In the genomic region with DNA sequence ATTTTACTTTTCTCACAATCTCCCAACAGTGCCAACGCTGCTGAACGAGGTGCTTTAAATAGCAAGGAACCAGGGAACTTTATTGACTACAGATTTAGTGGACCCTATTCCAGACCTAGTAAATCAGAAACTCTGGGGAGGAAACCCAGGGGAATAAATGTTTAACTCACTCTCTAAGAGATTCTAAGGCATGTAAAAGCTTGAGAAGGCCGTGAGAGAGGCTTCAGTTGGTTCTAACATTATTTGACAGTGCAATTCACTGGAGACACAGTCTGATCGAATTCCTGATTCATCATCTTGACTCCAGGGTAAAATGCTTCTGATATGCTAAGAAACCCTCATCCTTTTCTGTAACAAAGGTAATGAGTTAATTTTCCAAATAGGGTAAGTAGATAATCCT, we compare ENCODE assay signal across 30 cellular contexts.
"Had no signal": no experiment of that assay in that cellular context is flagged by ENCODE, and none has a peak within 500 bp of the region (broad histone marks: within the 10 kb centered on the region; RNA-seq: fewer than 3 reads in every experiment).

No MANE protein-coding gene starts in this region.

- H3K36me3 ChIP-seq: esophagus muscularis mucosa, gastrocnemius medialis, heart right ventricle had no signal

- H3K27ac Mint-ChIP-seq: activated CD4-positive, alpha-beta memory T cell treated with anti-CD3 and anti-CD28 coated beads, Interleukin-2, amount 10 ng/mL, durations not matched to agents 7 days and 5 days; activated CD4-positive, alpha-beta T cell treated with anti-CD3 and anti-CD28 coated beads, Interleukin-2, amount 10 ng/mL, durations not matched to agents 7 days and 5 days; activated naive CD8-positive, alpha-beta T cell; activated T-cell treated with anti-CD3 and anti-CD28 coated beads, Interleukin-2, amount 50 U/mL, for 24 hours; activated T-cell treated with anti-CD3 and anti-CD28 coated beads, Interleukin-2, amount 50 U/mL, for 72 hours; effector memory CD8-positive, alpha-beta T cell; WTC11 had no signal

- H3K27ac ChIP-seq: body of pancreas, esophagus muscularis mucosa, foreskin keratinocyte, gastrocnemius medialis, heart right ventricle, VCaP had no signal

- ATAC-seq: activated T-cell treated with anti-CD3 and anti-CD28 coated beads, Interleukin-2, amount 50 U/mL, for 72 hours; body of pancreas; effector memory CD8-positive, alpha-beta T cell; foreskin keratinocyte; gastrocnemius medialis; heart right ventricle; WTC11 had no signal

- H3K4me1 Mint-ChIP-seq: activated CD4-positive, alpha-beta memory T cell treated with anti-CD3 and anti-CD28 coated beads, Interleukin-2, amount 10 ng/mL, durations not matched to agents 7 days and 5 days; activated CD4-positive, alpha-beta T cell treated with anti-CD3 and anti-CD28 coated beads, Interleukin-2, amount 10 ng/mL, durations not matched to agents 7 days and 5 days; WTC11 had no signal

- H3K4me3 Mint-ChIP-seq: activated CD4-positive, alpha-beta memory T cell treated with anti-CD3 and anti-CD28 coated beads, Interleukin-2, amount 10 ng/mL, durations not matched to agents 7 days and 5 days; activated CD4-positive, alpha-beta T cell treated with anti-CD3 and anti-CD28 coated beads, Interleukin-2, amount 10 ng/mL, durations not matched to agents 7 days and 5 days; activated naive CD8-positive, alpha-beta T cell; activated T-cell treated with anti-CD3 and anti-CD28 coated beads, Interleukin-2, amount 50 U/mL, for 24 hours; activated T-cell treated with anti-CD3 and anti-CD28 coated beads, Interleukin-2, amount 50 U/mL, for 72 hours; effector memory CD8-positive, alpha-beta T cell; WTC11 had no signal

- DNase-seq: activated CD4-positive, alpha-beta memory T cell treated with anti-CD3 and anti-CD28 coated beads, Interleukin-2, amount 10 ng/mL, durations not matched to agents 7 days and 5 days; activated CD4-positive, alpha-beta T cell treated with anti-CD3 and anti-CD28 coated beads for 1 hour; activated CD4-positive, alpha-beta T cell treated with anti-CD3 and anti-CD28 coated beads for 4 hours; activated CD4-positive, alpha-beta T cell treated with anti-CD3 and anti-CD28 coated beads, Interleukin-2, amount 10 ng/mL, durations not matched to agents 7 days and 5 days; activated CD4-positive, alpha-beta T cell treated with anti-CD3 and anti-CD28 coated beads, Interleukin-2, amount 50 U/mL, for 4 hours; activated CD8-positive, alpha-beta memory T cell treated with anti-CD3 and anti-CD28 coated beads, Interleukin-2, amount 50 U/mL, for 48 hours; activated gamma-delta T cell; activated naive CD4-positive, alpha-beta T cell; activated naive CD4-positive, alpha-beta T cell treated with anti-CD3 and anti-CD28 coated beads, Interleukin-2, amount 50 U/mL, for 16 hours; activated T-cell treated with anti-CD3 and anti-CD28 coated beads for 4 hours; activated T-cell treated with anti-CD3 and anti-CD28 coated beads, Interleukin-2, amount 50 U/mL, for 24 hours; activated T-cell treated with anti-CD3 and anti-CD28 coated beads, Interleukin-2, amount 50 U/mL, for 72 hours; amniotic stem cell; anterior cingulate cortex; body of pancreas; cortex of kidney; dermis blood vessel endothelial cell; effector CD4-positive, alpha-beta T cell; effector memory CD8-positive, alpha-beta T cell; erythroblast; gastrocnemius medialis; heart right ventricle; T-helper 2 cell had no signal

- H3K4me1 ChIP-seq: body of pancreas, esophagus muscularis mucosa, gastrocnemius medialis, heart right ventricle had no signal

- H3K27me3 Mint-ChIP-seq: activated CD4-positive, alpha-beta memory T cell treated with anti-CD3 and anti-CD28 coated beads, Interleukin-2, amount 10 ng/mL, durations not matched to agents 7 days and 5 days; activated CD4-positive, alpha-beta T cell treated with anti-CD3 and anti-CD28 coated beads, Interleukin-2, amount 10 ng/mL, durations not matched to agents 7 days and 5 days; activated naive CD8-positive, alpha-beta T cell; activated T-cell treated with anti-CD3 and anti-CD28 coated beads, Interleukin-2, amount 50 U/mL, for 24 hours; effector memory CD8-positive, alpha-beta T cell had no signal

- H3K9me3 Mint-ChIP-seq: activated CD4-positive, alpha-beta T cell treated with anti-CD3 and anti-CD28 coated beads, Interleukin-2, amount 10 ng/mL, durations not matched to agents 7 days and 5 days; WTC11 had no signal

- H3K4me3 ChIP-seq: body of pancreas, esophagus muscularis mucosa, gastrocnemius medialis, heart right ventricle had no signal

- H3K27me3 ChIP-seq: body of pancreas, esophagus muscularis mucosa, gastrocnemius medialis, heart right ventricle had no signal

- H3K36me3 Mint-ChIP-seq: activated naive CD8-positive, alpha-beta T cell; WTC11 had no signal

- FAIRE-seq: colon, TTC549 had no signal

- H3K9me3 ChIP-seq: body of pancreas, esophagus muscularis mucosa, gastrocnemius medialis, heart right ventricle had no signal
